ENCODE assay signal across 14 cellular contexts in the genomic region with DNA sequence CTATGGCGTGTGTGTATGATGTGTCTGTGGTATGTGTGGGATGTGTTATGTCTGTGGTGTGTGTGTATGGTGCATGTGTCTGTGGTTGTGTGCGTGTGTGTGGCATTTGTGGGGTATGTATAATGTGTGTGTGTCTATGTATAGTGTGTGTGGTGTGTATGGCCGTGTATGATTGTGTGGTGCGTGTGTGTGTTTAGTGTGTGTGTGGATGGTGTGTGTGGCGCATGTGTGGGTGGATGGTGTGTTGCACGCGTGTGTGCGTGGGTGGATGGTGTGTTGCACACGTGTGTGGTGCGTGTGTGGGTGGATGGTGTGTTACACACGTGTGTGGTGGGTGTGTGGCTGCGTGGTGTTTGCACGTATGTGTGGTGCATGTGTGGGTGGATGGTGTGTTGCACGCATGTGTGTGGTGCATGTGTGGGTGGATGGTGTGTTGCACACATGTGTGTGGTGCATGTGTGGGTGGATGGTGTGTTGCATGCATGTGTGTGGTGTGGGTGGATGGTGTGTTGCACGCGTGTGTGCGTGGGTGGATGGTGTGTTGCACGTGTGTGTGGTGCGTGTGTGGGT.
"Had no signal": no experiment of that assay in that cellular context is flagged by ENCODE, and none has a peak within 500 bp of the region (broad histone marks: within the 10 kb centered on the region; RNA-seq: fewer than 3 reads in every experiment).

No MANE protein-coding gene starts in this region.

- H3K27ac ChIP-seq: esophagus squamous epithelium had no signal

- FAIRE-seq: islet of Langerhans, TTC549 had no signal

- H3K9me3 ChIP-seq: esophagus squamous epithelium had no signal

- ATAC-seq: activated CD4-positive, CD25-positive, alpha-beta regulatory T cell treated with anti-CD3 and anti-CD28 coated beads, Interleukin-2, amount 50 U/mL, for 24 hours; activated CD8-positive, alpha-beta T cell treated with anti-CD3 and anti-CD28 coated beads for 36 hours; activated T-helper 17 cell treated with anti-CD3 and anti-CD28 coated beads, Interleukin-2, amount 50 U/mL, for 72 hours had no signal

- DNase-seq: activated CD8-positive, alpha-beta memory T cell treated with anti-CD3 and anti-CD28 coated beads, Interleukin-2, amount 50 U/mL, for 48 hours; activated CD8-positive, alpha-beta T cell treated with anti-CD3 and anti-CD28 coated beads for 36 hours; activated naive CD4-positive, alpha-beta T cell treated with anti-CD3 and anti-CD28 coated beads for 36 hours; esophagus squamous epithelium; foreskin fibroblast; head of caudate nucleus; natural killer cell; stimulated activated CD4-positive, alpha-beta T cell treated with anti-CD3 and anti-CD28 coated beads, Interleukin-12 subunit alpha, Interleukin-12 subunit beta, amount 100 ng/mL, for 4 hours; stimulated activated naive CD4-positive, alpha-beta T cell treated with Interleukin-2 at 50 U/mL for 16 hours had no signal

- H3K27ac Mint-ChIP-seq: activated CD8-positive, alpha-beta T cell treated with anti-CD3 and anti-CD28 coated beads for 36 hours; activated naive CD4-positive, alpha-beta T cell treated with anti-CD3 and anti-CD28 coated beads for 36 hours; activated T-helper 17 cell treated with anti-CD3 and anti-CD28 coated beads, Interleukin-2, amount 50 U/mL, for 72 hours; natural killer cell; type B pancreatic cell had no signal

- H3K4me3 Mint-ChIP-seq: activated CD8-positive, alpha-beta T cell treated with anti-CD3 and anti-CD28 coated beads for 36 hours; activated naive CD4-positive, alpha-beta T cell treated with anti-CD3 and anti-CD28 coated beads for 36 hours; activated T-helper 17 cell treated with anti-CD3 and anti-CD28 coated beads, Interleukin-2, amount 50 U/mL, for 72 hours; natural killer cell; type B pancreatic cell had no signal

- H3K36me3 ChIP-seq: esophagus squamous epithelium had no signal

- H3K27me3 Mint-ChIP-seq: activated CD8-positive, alpha-beta T cell treated with anti-CD3 and anti-CD28 coated beads for 36 hours; activated T-helper 17 cell treated with anti-CD3 and anti-CD28 coated beads, Interleukin-2, amount 50 U/mL, for 72 hours; type B pancreatic cell had no signal

- H3K36me3 Mint-ChIP-seq: natural killer cell, type B pancreatic cell had no signal

- H3K9me3 Mint-ChIP-seq: activated CD8-positive, alpha-beta T cell treated with anti-CD3 and anti-CD28 coated beads for 36 hours; activated naive CD4-positive, alpha-beta T cell treated with anti-CD3 and anti-CD28 coated beads for 36 hours; activated T-helper 17 cell treated with anti-CD3 and anti-CD28 coated beads, Interleukin-2, amount 50 U/mL, for 72 hours; natural killer cell; type B pancreatic cell had no signal
